ENCODE assay signal across 10 cellular contexts in the genomic region with DNA sequence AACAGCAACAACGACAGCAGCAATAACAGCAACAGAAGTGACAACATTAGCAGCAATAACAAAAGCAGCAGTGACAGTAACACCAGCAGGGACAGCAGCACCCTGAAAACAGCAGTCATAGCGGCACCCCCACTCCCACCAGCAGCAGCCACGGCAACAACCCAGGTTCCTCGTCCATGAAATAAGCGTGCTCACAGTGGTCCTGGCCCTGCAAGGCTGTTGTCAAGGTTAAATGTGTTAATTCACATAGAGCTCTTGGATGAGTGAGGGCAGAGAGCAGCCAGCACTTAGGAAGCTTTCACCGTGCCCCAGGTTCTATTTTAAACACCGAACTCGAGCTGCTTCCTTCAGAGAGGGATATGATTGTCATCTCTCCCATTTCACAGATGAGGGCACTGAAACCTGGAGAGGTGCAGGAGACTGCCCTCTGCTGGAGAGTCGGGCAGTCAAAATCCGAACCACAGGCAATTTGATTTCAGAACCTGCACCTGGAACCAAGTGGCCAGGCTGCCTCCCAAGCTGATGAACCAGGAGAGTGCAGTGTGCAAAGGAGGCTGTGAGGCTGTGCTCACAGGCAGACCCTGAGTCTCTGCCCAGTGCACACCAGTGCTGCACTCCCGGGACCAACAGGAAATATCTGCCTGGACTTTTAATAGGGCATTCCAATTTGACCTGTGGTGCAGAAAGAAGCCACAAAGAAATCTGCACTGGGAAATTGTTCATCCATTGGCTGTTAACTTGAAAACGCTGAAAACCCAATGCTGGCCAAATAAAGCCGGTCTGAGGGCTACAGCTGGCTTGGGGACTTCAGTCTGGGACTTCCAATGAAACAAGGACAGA. TPM values are rescaled to one million over a fixed set of nuclear protein-coding genes. Genes with fewer than 3 reads are reported as not detected.
DNase-seq lines count a peak whose midpoint lies in the region; ATAC-seq and TF ChIP-seq lines count a peak whose summit lies in the region.
"Had no signal": no experiment of that assay in that cellular context is flagged by ENCODE, and none has a peak within 500 bp of the region (broad histone marks: within the 10 kb centered on the region; RNA-seq: fewer than 3 reads in every experiment).

No MANE protein-coding gene starts in this region.

- intact Hi-C loops in gastrocnemius medialis (cut with DNase I; ENCODE audit: low total_unique reads), result no loop called here
- intact Hi-C loops in esophagus squamous epithelium (cut with DNase I), result no loop called here

- H3K4me1 ChIP-seq in RWPE2 (ENCODE audit: insufficient read depth, poor library complexity, severe bottlenecking) (no peaks in the 10 kb centered on the region), foreskin keratinocyte (no peaks in the 10 kb centered on the region), gastrocnemius medialis (no peaks in the 10 kb centered on the region), esophagus squamous epithelium (no peaks in the 10 kb centered on the region)

- H3K4me3 ChIP-seq in RWPE2 (ENCODE audit: severe bottlenecking), result no peak overlapping the region
- no peak overlapping the region for H3K4me3 ChIP-seq in gastrocnemius medialis
- H3K4me3 ChIP-seq in esophagus squamous epithelium, result no peak overlapping the region

- H3K36me3 ChIP-seq in RWPE2 (ENCODE audit: low read depth), result no peaks in the 10 kb centered on the region
- H3K36me3 ChIP-seq in gastrocnemius medialis, result no peaks in the 10 kb centered on the region
- H3K36me3 ChIP-seq in esophagus squamous epithelium, result no peaks in the 10 kb centered on the region

- ATAC-seq in RWPE2 (ENCODE audit: low read depth) (no peak), foreskin keratinocyte (no peak), HG02678 (IDR thresholded peaks at IDR 0.05; ENCODE audit: unreplicated experiment) (no peak), gastrocnemius medialis (no peak)

- DNase-seq in ELF-1 (ENCODE audit: low read depth, low spot score) (peak; percentile 82), RWPE2 (ENCODE audit: low spot score) (no peak), foreskin keratinocyte (no peak), LoVo (ENCODE audit: low spot score) (no peak), gastrocnemius medialis (no peak), esophagus squamous epithelium (lab: John Stamatoyannopoulos, UW) (no peak)

- 59 to 65% methylated on average over 8 to 12 of the region's 13 CpGs for WGBS in esophagus squamous epithelium, 2 donors

- TF ChIP-seq CTCF in 22Rv1 (IDR thresholded peaks at IDR 0.05), result peak; percentile 78
- peak; percentile 35 for TF ChIP-seq CTCF in RWPE2 (IDR thresholded peaks at IDR 0.05; ENCODE audit: poor library complexity, severe bottlenecking)
- TF ChIP-seq CTCF in foreskin keratinocyte (conservative IDR thresholded peaks at IDR 0.05), result peak; percentile 61
- no peak for TF ChIP-seq CTCF in gastrocnemius medialis (IDR thresholded peaks at IDR 0.05 in 4 of 5, conservative IDR thresholded peaks at IDR 0.05 in 1 of 5)
- peak in 1 of 6 experiments; percentile 37 for TF ChIP-seq CTCF in esophagus squamous epithelium (IDR thresholded peaks at IDR 0.05)

- in situ Hi-C loops in gastrocnemius medialis (cut with MboI; ENCODE audit: low sequenced_read_pairs in 4 of 4), result no loop called here

- H3K27ac ChIP-seq in 22Rv1, result no peak overlapping the region
- H3K27ac ChIP-seq in RWPE2 (ENCODE audit: poor library complexity, severe bottlenecking), result no peak overlapping the region
- no peak overlapping the region for H3K27ac ChIP-seq in foreskin keratinocyte
- H3K27ac ChIP-seq in gastrocnemius medialis, result no peak overlapping the region
- H3K27ac ChIP-seq in esophagus squamous epithelium, result no peak overlapping the region

- H3K9me3 ChIP-seq in RWPE2 (ENCODE audit: severe bottlenecking) (no peaks in the 10 kb centered on the region), gastrocnemius medialis (no peaks in the 10 kb centered on the region), esophagus squamous epithelium (no peaks in the 10 kb centered on the region)

- TF ChIP-seq POLR2A in gastrocnemius medialis (IDR thresholded peaks at IDR 0.05), result no peak
- TF ChIP-seq POLR2A in esophagus squamous epithelium (IDR thresholded peaks at IDR 0.05), result no peak

- no peaks in the 10 kb centered on the region for H3K27me3 ChIP-seq in RWPE2 (ENCODE audit: insufficient read depth, poor library complexity, severe bottlenecking)
- H3K27me3 ChIP-seq in foreskin keratinocyte, result peaks cover 11% of the 10 kb centered on the region
- peaks cover 0 to 4% (median 4%) of the 10 kb centered on the region in 3 donors for H3K27me3 ChIP-seq in gastrocnemius medialis
- H3K27me3 ChIP-seq in esophagus squamous epithelium, result peaks cover 0 to 40% (median 0%) of the 10 kb centered on the region in 4 donors

RNA-seq across cellular contexts. Expression of gene FGF3, which starts 22.9 kb away (rescaled TPM):
- total RNA-seq in foreskin keratinocyte (not detected in 2 replicates), gastrocnemius medialis (not detected), esophagus squamous epithelium (not detected)
- polyA plus RNA-seq in foreskin keratinocyte, result not detected in 2 replicates
- total RNA-seq: activated CD8-positive, alpha-beta memory T cell treated with anti-CD3 and anti-CD28 coated beads for 36 hours had no signal
- polyA plus RNA-seq: IgD-negative memory B cell had no signal

Comparison
In these comparisons a context has a peak if more than half of its experiments do, and no peak if none do; other contexts are left out.
1. CTCF ChIP-seq: peak in 22Rv1 (single experiment), RWPE2 (single experiment) and foreskin keratinocyte (single experiment); none in gastrocnemius medialis (0 of 5).